ENCODE assay signal across 17 cellular contexts in genomic region chr19:45345506-45345860, GRCh38. TPM values are rescaled to one million over a fixed set of nuclear protein-coding genes. Genes with fewer than 3 reads are reported as not detected.
DNase-seq lines count a peak whose midpoint lies in the region; ATAC-seq and TF ChIP-seq lines count a peak whose summit lies in the region.
"Had no signal": no experiment of that assay in that cellular context is flagged by ENCODE, and none has a peak within 500 bp of the region (broad histone marks: within the 10 kb centered on the region; RNA-seq: fewer than 3 reads in every experiment).

No MANE protein-coding gene starts in this region.

- no peaks in the 10 kb centered on the region for H3K36me3 ChIP-seq in H7 (replicated peaks; ENCODE audit: control insufficient read depth, insufficient read depth, low read length)
- peaks cover 15% of the 10 kb centered on the region for H3K36me3 ChIP-seq in RWPE2 (ENCODE audit: low read depth)
- no peaks in the 10 kb centered on the region; the same call in 1 of the 2 replicates for H3K36me3 ChIP-seq in MG63

- peaks cover 10% of the 10 kb centered on the region for H3K27me3 ChIP-seq in H7 (ENCODE audit: control insufficient read depth, insufficient read depth, low read length)
- H3K27me3 ChIP-seq in RWPE2 (ENCODE audit: insufficient read depth, poor library complexity, severe bottlenecking): no peaks in the 10 kb centered on the region
- 0 out of 2 replicates have a peak, but pooled peaks cover 2% of the 10 kb centered on the region for H3K27me3 ChIP-seq in MG63

- ATAC-seq in RWPE2 (ENCODE audit: low read depth) (no peak), HG02798 (IDR thresholded peaks at IDR 0.05; ENCODE audit: poor library complexity, unreplicated experiment) (no peak), GM21717 (IDR thresholded peaks at IDR 0.05; ENCODE audit: unreplicated experiment) (no peak)
- ATAC-seq: CD8-positive, alpha-beta T cell; GM23338; K562 had no signal

- H3K27ac ChIP-seq in RWPE2 (ENCODE audit: poor library complexity, severe bottlenecking) (peak overlapping the region; percentile 33), skin epidermis (peak overlapping the region in 12 of 21 experiments; percentile 9 to 82 (median 64))
- H3K27ac ChIP-seq: BLaER1 treated with 17β-estradiol and CSF1 and Interleukin-3, amounts not matched to agents 10 nM and 100 nM had no signal

- TF ChIP-seq CTCF in RWPE2 (IDR thresholded peaks at IDR 0.05; ENCODE audit: poor library complexity, severe bottlenecking): no peak

- peaks cover 7% of the 10 kb centered on the region for H3K4me1 ChIP-seq in RWPE2 (ENCODE audit: insufficient read depth, poor library complexity, severe bottlenecking)

- H3K4me3 ChIP-seq in H7 (ENCODE audit: insufficient read depth, low read depth, low read length) (no peak overlapping the region), RWPE2 (ENCODE audit: severe bottlenecking) (no peak overlapping the region), skin epidermis (peak overlapping the region in 1 of 7 experiments; percentile 1), MG63 (no peak overlapping the region)
- H3K4me3 ChIP-seq: BLaER1 treated with 17β-estradiol and CSF1 and Interleukin-3, amounts not matched to agents 10 nM and 100 nM; GM23338; K562 had no signal

- H3K9me3 ChIP-seq in RWPE2 (ENCODE audit: severe bottlenecking) (no peaks in the 10 kb centered on the region), MG63 (no peaks in the 10 kb centered on the region)
- H3K9me3 ChIP-seq: BLaER1 treated with 17β-estradiol and CSF1 and Interleukin-3, amounts not matched to agents 10 nM and 100 nM had no signal

- peak; percentile 60 for DNase-seq in H7
- no peak for DNase-seq in RWPE2 (ENCODE audit: low spot score)
- peak; percentile 8 for DNase-seq in iPS-NIHi11 (ENCODE audit: low spot score)
- DNase-seq in middle frontal gyrus (ENCODE audit: extremely low spot score, low spot score): no peak
- DNase-seq in MG63: no peak
- DNase-seq: CD8-positive, alpha-beta T cell; COR-L47; H9; IMR-90 had no signal

RNA-seq across cellular contexts. Expression of gene KLC3, which starts 4.9 kb away (rescaled TPM):
- 1.6 and 1.8 TPM in 2 replicates for total RNA-seq in H7 (2014; rRNA removed; shearing (Covaris generic))
- total RNA-seq in MG63 (2014; rRNA removed; shearing (Covaris generic); ENCODE audit: low replicate concordance): not detected in 2 replicates
- total RNA-seq: A172; B cell; CD8-positive, alpha-beta T cell had no signal

RNA-seq across cellular contexts. Expression of gene CKM, which starts 22.8 kb away (rescaled TPM):
- total RNA-seq in H7 (2014; rRNA removed; shearing (Covaris generic)): not detected in 2 replicates
- total RNA-seq in MG63 (2014; rRNA removed; shearing (Covaris generic); ENCODE audit: low replicate concordance): not detected in 2 replicates
- total RNA-seq: A172; B cell; CD8-positive, alpha-beta T cell; GM23338; H9; IMR-90 had no signal

RNA-seq across cellular contexts. Expression of gene ERCC2, which starts 24.9 kb away (rescaled TPM):
- 48.7 and 54.2 TPM in 2 replicates for total RNA-seq in H7 (2014; rRNA removed; shearing (Covaris generic))
- 53.5 and 71.9 TPM in 2 replicates for total RNA-seq in MG63 (2014; rRNA removed; shearing (Covaris generic); ENCODE audit: low replicate concordance)

RNA-seq across cellular contexts. Expression of gene PPP1R13L, which starts 59.4 kb away (rescaled TPM):
- 12.8 and 18.9 TPM in 2 replicates for total RNA-seq in H7 (2014; rRNA removed; shearing (Covaris generic))
- total RNA-seq in MG63 (2014; rRNA removed; shearing (Covaris generic); ENCODE audit: low replicate concordance): 5.5 and 7.3 TPM in 2 replicates

Comparison
In these comparisons a context has a peak if more than half of its experiments do, and no peak if none do; other contexts are left out.
1. DNase-seq: peak in H7 (single experiment) and iPS-NIHi11 (single experiment); none in RWPE2 (single experiment), middle frontal gyrus (single experiment) and MG63 (single experiment).